8 cellular contexts compared by ENCODE assay signal in genomic region chr4:25861422-25861926, GRCh38. TPM values are rescaled to one million over a fixed set of nuclear protein-coding genes. Genes with fewer than 3 reads are reported as not detected.
DNase-seq lines count a peak whose midpoint lies in the region; ATAC-seq, FAIRE-seq and TF ChIP-seq lines count a peak whose summit lies in the region.

No MANE protein-coding gene starts in this region.

- TF ChIP-seq POLR2A in right lobe of liver (IDR thresholded peaks at IDR 0.05) (no peak), vagina (IDR thresholded peaks at IDR 0.05) (no peak)

- H3K27ac Mint-ChIP-seq in stimulated activated naive CD8-positive, alpha-beta T cell treated with anti-CD3 and anti-CD28 coated beads, Interleukin-15, Interleukin-2, amounts not matched to agents 100 ng/mL and 50 ng/mL, for 24 hours, result peak overlapping the region; percentile 96
- peak overlapping the region; percentile 93 for H3K27ac Mint-ChIP-seq in astrocyte (ENCODE audit: unreplicated experiment)

- H3K27me3 Mint-ChIP-seq in stimulated activated naive CD8-positive, alpha-beta T cell treated with anti-CD3 and anti-CD28 coated beads, Interleukin-15, Interleukin-2, amounts not matched to agents 100 ng/mL and 50 ng/mL, for 24 hours, result no peaks in the 10 kb centered on the region
- H3K27me3 Mint-ChIP-seq in astrocyte (ENCODE audit: low read depth, unreplicated experiment), result no peaks in the 10 kb centered on the region

- no peaks in the 10 kb centered on the region for H3K9me3 Mint-ChIP-seq in stimulated activated naive CD8-positive, alpha-beta T cell treated with anti-CD3 and anti-CD28 coated beads, Interleukin-15, Interleukin-2, amounts not matched to agents 100 ng/mL and 50 ng/mL, for 24 hours
- no peaks in the 10 kb centered on the region for H3K9me3 Mint-ChIP-seq in astrocyte (ENCODE audit: unreplicated experiment)

- H3K27ac ChIP-seq in astrocyte (ENCODE audit: low read depth, low read length) (no peak overlapping the region), right lobe of liver (peak overlapping the region; percentile 26 to 79 (median 60)), vagina (no peak overlapping the region)

- H3K4me1 ChIP-seq in astrocyte (ENCODE audit: insufficient read depth, low read length) (peaks cover 7% of the 10 kb centered on the region), right lobe of liver (peaks cover 0 to 7% (median 0%) of the 10 kb centered on the region in 4 donors), vagina (peaks cover 14% of the 10 kb centered on the region)

- intact Hi-C loops in right lobe of liver (cut with DNase I) (no loop called here), vagina (cut with DNase I) (no loop called here)

- FAIRE-seq in astrocyte (lab: Jason Lieb, UNC), result no peak

- peak overlapping the region; percentile 94 for H3K4me3 Mint-ChIP-seq in stimulated activated naive CD8-positive, alpha-beta T cell treated with anti-CD3 and anti-CD28 coated beads, Interleukin-15, Interleukin-2, amounts not matched to agents 100 ng/mL and 50 ng/mL, for 24 hours
- peak overlapping the region; percentile 95 for H3K4me3 Mint-ChIP-seq in astrocyte (ENCODE audit: unreplicated experiment)

- H3K9me3 ChIP-seq in astrocyte (ENCODE audit: insufficient read depth, low read depth, low read length) (no peaks in the 10 kb centered on the region), right lobe of liver (no peaks in the 10 kb centered on the region), vagina (no peaks in the 10 kb centered on the region)

- H2AFZ ChIP-seq in astrocyte (ENCODE audit: low read depth, low read length), result no peak overlapping the region

- peak overlapping the region; percentile 88 for H3K4me2 ChIP-seq in astrocyte (ENCODE audit: low read length)

- peaks cover 7% of the 10 kb centered on the region for H3K79me2 ChIP-seq in astrocyte (ENCODE audit: insufficient read depth, low read length)

- no peak for ATAC-seq in stimulated activated naive CD8-positive, alpha-beta T cell treated with anti-CD3 and anti-CD28 coated beads, Interleukin-15, Interleukin-2, amounts not matched to agents 100 U/mL and 50 U/mL, for 24 hours
- ATAC-seq in right lobe of liver, result peak in 2 of 4 donors; percentile 4 to 13
- ATAC-seq in GM21529 (IDR thresholded peaks at IDR 0.05; ENCODE audit: unreplicated experiment), result no peak

- peaks cover 3% of the 10 kb centered on the region for H3K36me3 Mint-ChIP-seq in stimulated activated naive CD8-positive, alpha-beta T cell treated with anti-CD3 and anti-CD28 coated beads, Interleukin-15, Interleukin-2, amounts not matched to agents 100 ng/mL and 50 ng/mL, for 24 hours (ENCODE audit: low read depth)
- H3K36me3 Mint-ChIP-seq in astrocyte (ENCODE audit: low read depth, unreplicated experiment), result peaks cover 3% of the 10 kb centered on the region

- H3K27me3 ChIP-seq in astrocyte (ENCODE audit: insufficient read depth, low read length) (no peaks in the 10 kb centered on the region), right lobe of liver (no peaks in the 10 kb centered on the region), vagina (no peaks in the 10 kb centered on the region)

- 29% methylated on average over 4 of the region's 4 CpGs for WGBS in right lobe of liver (ENCODE audit: insufficient coverage, low coverage, low lambda C conversion rate, missing lambda C conversion rate)

- H3K36me3 ChIP-seq in astrocyte (ENCODE audit: insufficient read depth, low read length), result no peaks in the 10 kb centered on the region
- H3K36me3 ChIP-seq in right lobe of liver, result no peaks in the 10 kb centered on the region
- no peaks in the 10 kb centered on the region for H3K36me3 ChIP-seq in vagina

- H3K4me3 ChIP-seq in astrocyte (ENCODE audit: insufficient read depth, low read depth, low read length), result peak overlapping the region; percentile 64
- H3K4me3 ChIP-seq in right lobe of liver, result peak overlapping the region; percentile 75 to 89 (median 75)
- peak overlapping the region; percentile 49 to 77 for H3K4me3 ChIP-seq in vagina

- no peak for TF ChIP-seq CTCF in astrocyte (IDR thresholded peaks at IDR 0.05; ENCODE audit: insufficient read depth, low read depth, low read length)
- TF ChIP-seq CTCF in right lobe of liver (IDR thresholded peaks at IDR 0.05), result no peak
- TF ChIP-seq CTCF in vagina (IDR thresholded peaks at IDR 0.05), result no peak

- H3K9ac ChIP-seq in astrocyte (ENCODE audit: low read length), result peak overlapping the region; percentile 68

- DNase-seq in stimulated activated naive CD8-positive, alpha-beta T cell treated with anti-CD3 and anti-CD28 coated beads, Interleukin-15, Interleukin-2, amounts not matched to agents 100 U/mL and 50 U/mL, for 24 hours, result no peak
- DNase-seq in astrocyte (ENCODE audit: low read depth) (peak; percentile 22), right lobe of liver (no peak), vagina (ENCODE audit: extremely low spot score in 2 of 2) (no peak), NCI-H2227 (lab: John Stamatoyannopoulos, UW; ENCODE audit: unreplicated experiment) (no peak)
- DNase-seq in stimulated activated CD4-positive, alpha-beta T cell treated with anti-CD3 and anti-CD28 coated beads, Interleukin-1b, Interleukin-23, amount 100 ng/mL, for 48 hours, result no peak

- peaks cover 58% of the 10 kb centered on the region for H3K4me1 Mint-ChIP-seq in stimulated activated naive CD8-positive, alpha-beta T cell treated with anti-CD3 and anti-CD28 coated beads, Interleukin-15, Interleukin-2, amounts not matched to agents 100 ng/mL and 50 ng/mL, for 24 hours (ENCODE audit: low read depth)
- peaks cover 22% of the 10 kb centered on the region for H3K4me1 Mint-ChIP-seq in astrocyte (ENCODE audit: low read depth, unreplicated experiment)

- H4K20me1 ChIP-seq in astrocyte (ENCODE audit: insufficient read depth, low read length), result no peaks in the 10 kb centered on the region

RNA-seq across cellular contexts. Expression of gene SEL1L3, which starts 1.3 kb away (rescaled TPM):
- total RNA-seq in astrocyte (24.9 and 32.7 TPM in 2 replicates), right lobe of liver (10 to 100 TPM in 3 of 6 experiments, 1 to 10 TPM in 3; 5.0 to 33.6 (median 13.3) TPM), vagina (8.3 TPM)

RNA-seq across cellular contexts. Expression of gene SMIM20, which starts 52.5 kb away (rescaled TPM):
- total RNA-seq in astrocyte (19.4 and 22.3 TPM in 2 replicates), right lobe of liver (10 to 100 TPM; 16.0 to 32.5 (median 21.9) TPM), vagina (12.8 TPM)

Comparison
In these comparisons a context has a peak if more than half of its experiments do, and no peak if none do; other contexts are left out.
1. H3K27ac ChIP-seq: peak in right lobe of liver (3 of 3); none in astrocyte (single experiment) and vagina (single experiment).
2. Peak in every context shown above with its lines, with median percentiles within 50 percentile points of each other: H3K4me3 ChIP-seq.